19 cellular contexts compared by ENCODE assay signal in the genomic region with DNA sequence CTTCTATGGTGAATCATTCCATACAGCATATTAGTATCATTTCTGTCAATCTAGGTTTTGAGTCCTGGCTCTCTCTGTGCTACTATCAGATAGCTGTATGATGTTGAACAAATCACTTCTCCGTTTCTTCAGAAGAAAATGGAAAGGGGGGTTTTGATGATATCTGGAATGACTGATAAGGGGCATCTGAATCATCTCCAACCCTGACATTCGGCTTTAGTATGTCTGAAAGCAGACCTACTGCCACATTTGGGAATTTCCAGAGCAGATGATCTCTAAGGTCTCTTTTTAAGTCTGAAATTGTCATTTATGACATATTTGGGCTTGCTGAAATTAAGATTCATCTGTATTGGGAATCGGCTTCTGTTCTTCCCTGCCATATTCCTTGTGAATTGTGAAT. TPM values are rescaled to one million over a fixed set of nuclear protein-coding genes. Genes with fewer than 3 reads are reported as not detected.
DNase-seq lines count a peak whose midpoint lies in the region; ATAC-seq lines count a peak whose summit lies in the region.
"Had no signal": no experiment of that assay in that cellular context is flagged by ENCODE, and none has a peak within 500 bp of the region (broad histone marks: within the 10 kb centered on the region; RNA-seq: fewer than 3 reads in every experiment).

No MANE protein-coding gene starts in this region.

- peak; percentile 72 to 80 for ATAC-seq in activated T-cell treated with anti-CD3 and anti-CD28 coated beads, Interleukin-2, amount 50 U/mL, for 72 hours (replicated peaks in 1 of 2)
- ATAC-seq in stimulated activated naive CD8-positive, alpha-beta T cell treated with anti-CD3 and anti-CD28 coated beads, Interleukin-15, Interleukin-2, amounts not matched to agents 100 U/mL and 50 U/mL, for 24 hours = peak; percentile 85

- peak; percentile 14 for DNase-seq in T-helper 2 cell treated with Interferon-gamma antibody and Interleukin-4, amounts not matched to agents 5 μg/mL and 100 μg/mL, for 36 hours (ENCODE audit: low spot score)
- DNase-seq in T-helper 2 cell (no peak), activated T-cell treated with anti-CD3 and anti-CD28 coated beads for 4 hours (no peak), AG08396 (ENCODE audit: low spot score) (no peak)
- no peak for DNase-seq in activated T-cell treated with anti-CD3 and anti-CD28 coated beads, Interleukin-2, amount 50 U/mL, for 72 hours
- no peak for DNase-seq in activated naive CD8-positive, alpha-beta T cell treated with anti-CD3 and anti-CD28 coated beads for 36 hours
- no peak for DNase-seq in stimulated activated naive CD8-positive, alpha-beta T cell treated with anti-CD3 and anti-CD28 coated beads, Interleukin-15, Interleukin-2, amounts not matched to agents 100 U/mL and 50 U/mL, for 24 hours
- no peak for DNase-seq in effector CD8-positive, alpha-beta T cell (lab: John Stamatoyannopoulos, UW)
- DNase-seq: 8988T, DMS79 treated with DMSO at 0.1 percent for 48 hours, HFFc6, MV-4-11, NCI-H187, NCI-H2107, NCI-H2227 treated with DMSO at 0.1 percent for 48 hours, NCI-H524, NCI-H82, OCI-M1 had no signal

- peaks cover 16% of the 10 kb centered on the region for H3K4me1 Mint-ChIP-seq in T-helper 2 cell treated with Interferon-gamma antibody and Interleukin-4, amounts not matched to agents 5 μg/mL and 100 μg/mL, for 36 hours (ENCODE audit: low read depth)
- peaks cover 41% of the 10 kb centered on the region for H3K4me1 Mint-ChIP-seq in activated T-cell treated with anti-CD3 and anti-CD28 coated beads, Interleukin-2, amount 50 U/mL, for 72 hours (ENCODE audit: low read depth)
- H3K4me1 Mint-ChIP-seq in activated naive CD8-positive, alpha-beta T cell treated with anti-CD3 and anti-CD28 coated beads for 36 hours = peaks cover 27% of the 10 kb centered on the region

- no peak overlapping the region for H3K27ac Mint-ChIP-seq in T-helper 2 cell treated with Interferon-gamma antibody and Interleukin-4, amounts not matched to agents 5 μg/mL and 100 μg/mL, for 36 hours
- peak overlapping the region; percentile 7 for H3K27ac Mint-ChIP-seq in activated T-cell treated with anti-CD3 and anti-CD28 coated beads, Interleukin-2, amount 50 U/mL, for 72 hours
- peak overlapping the region; percentile 52 for H3K27ac Mint-ChIP-seq in activated naive CD8-positive, alpha-beta T cell treated with anti-CD3 and anti-CD28 coated beads for 36 hours
- H3K27ac Mint-ChIP-seq: B cell, HFFc6 had no signal

- H3K36me3 Mint-ChIP-seq in T-helper 2 cell treated with Interferon-gamma antibody and Interleukin-4, amounts not matched to agents 5 μg/mL and 100 μg/mL, for 36 hours (ENCODE audit: low read depth) = peaks cover 22% of the 10 kb centered on the region
- H3K36me3 Mint-ChIP-seq in activated T-cell treated with anti-CD3 and anti-CD28 coated beads, Interleukin-2, amount 50 U/mL, for 72 hours (ENCODE audit: insufficient read depth in 2 of 2) = peaks cover 17 to 34% of the 10 kb centered on the region in 2 donors
- H3K36me3 Mint-ChIP-seq in activated naive CD8-positive, alpha-beta T cell treated with anti-CD3 and anti-CD28 coated beads for 36 hours = peaks cover 30% of the 10 kb centered on the region

- H3K4me3 Mint-ChIP-seq in T-helper 2 cell treated with Interferon-gamma antibody and Interleukin-4, amounts not matched to agents 5 μg/mL and 100 μg/mL, for 36 hours = no peak overlapping the region
- peak overlapping the region; percentile 38 for H3K4me3 Mint-ChIP-seq in activated T-cell treated with anti-CD3 and anti-CD28 coated beads, Interleukin-2, amount 50 U/mL, for 72 hours
- no peak overlapping the region for H3K4me3 Mint-ChIP-seq in activated naive CD8-positive, alpha-beta T cell treated with anti-CD3 and anti-CD28 coated beads for 36 hours
- H3K4me3 Mint-ChIP-seq: B cell, HFFc6 had no signal

- H3K27me3 Mint-ChIP-seq in T-helper 2 cell treated with Interferon-gamma antibody and Interleukin-4, amounts not matched to agents 5 μg/mL and 100 μg/mL, for 36 hours (ENCODE audit: low read depth) = no peaks in the 10 kb centered on the region
- no peaks in the 10 kb centered on the region for H3K27me3 Mint-ChIP-seq in activated T-cell treated with anti-CD3 and anti-CD28 coated beads, Interleukin-2, amount 50 U/mL, for 72 hours (ENCODE audit: low read depth)
- no peaks in the 10 kb centered on the region for H3K27me3 Mint-ChIP-seq in activated naive CD8-positive, alpha-beta T cell treated with anti-CD3 and anti-CD28 coated beads for 36 hours
- H3K27me3 Mint-ChIP-seq: B cell had no signal

- peaks cover 8% of the 10 kb centered on the region for H3K9me3 Mint-ChIP-seq in T-helper 2 cell treated with Interferon-gamma antibody and Interleukin-4, amounts not matched to agents 5 μg/mL and 100 μg/mL, for 36 hours
- H3K9me3 Mint-ChIP-seq in activated T-cell treated with anti-CD3 and anti-CD28 coated beads, Interleukin-2, amount 50 U/mL, for 72 hours = peaks cover 0 to 11% of the 10 kb centered on the region in 2 donors
- no peaks in the 10 kb centered on the region for H3K9me3 Mint-ChIP-seq in activated naive CD8-positive, alpha-beta T cell treated with anti-CD3 and anti-CD28 coated beads for 36 hours
- H3K9me3 Mint-ChIP-seq: HFFc6 had no signal

RNA-seq across cellular contexts. Expression of a gene that starts 10.1 kb away (rescaled TPM):
- 100 to 1,000 TPM; 122 to 134 TPM for total RNA-seq in activated T-cell treated with anti-CD3 and anti-CD28 coated beads, Interleukin-2, amount 50 U/mL, for 72 hours
- total RNA-seq in activated naive CD8-positive, alpha-beta T cell treated with anti-CD3 and anti-CD28 coated beads for 36 hours = 100 to 1,000 TPM; 134 to 141 TPM

RNA-seq across cellular contexts. Expression of a gene that starts 19.0 kb away (rescaled TPM):
- total RNA-seq in activated T-cell treated with anti-CD3 and anti-CD28 coated beads, Interleukin-2, amount 50 U/mL, for 72 hours = 10 to 100 TPM; 30.2 to 39.7 TPM
- total RNA-seq in activated naive CD8-positive, alpha-beta T cell treated with anti-CD3 and anti-CD28 coated beads for 36 hours = 10 to 100 TPM; 37.1 to 41.6 TPM

RNA-seq across cellular contexts. Expression of a gene that starts 23.3 kb away (rescaled TPM):
- total RNA-seq in activated T-cell treated with anti-CD3 and anti-CD28 coated beads, Interleukin-2, amount 50 U/mL, for 72 hours = 100 to 1,000 TPM; 119 to 154 TPM
- 10 to 100 TPM; 23.3 to 25.1 TPM for total RNA-seq in activated naive CD8-positive, alpha-beta T cell treated with anti-CD3 and anti-CD28 coated beads for 36 hours

RNA-seq across cellular contexts. Expression of a gene that starts 29.5 kb away (rescaled TPM):
- total RNA-seq in activated T-cell treated with anti-CD3 and anti-CD28 coated beads, Interleukin-2, amount 50 U/mL, for 72 hours = 100 to 1,000 TPM; 117 to 188 TPM
- 10 to 100 TPM; 64.8 to 67.7 TPM for total RNA-seq in activated naive CD8-positive, alpha-beta T cell treated with anti-CD3 and anti-CD28 coated beads for 36 hours
- total RNA-seq: B cell had no signal

RNA-seq across cellular contexts. Expression of a gene that starts 42.2 kb away (rescaled TPM):
- under 1 TPM; 0.58 to 0.76 TPM for total RNA-seq in activated T-cell treated with anti-CD3 and anti-CD28 coated beads, Interleukin-2, amount 50 U/mL, for 72 hours
- under 1 TPM in 1 of 2 experiments, not detected in 1; 0.37 TPM for total RNA-seq in activated naive CD8-positive, alpha-beta T cell treated with anti-CD3 and anti-CD28 coated beads for 36 hours

Comparison
In these comparisons a context has a peak if more than half of its experiments do, and no peak if none do; other contexts are left out.
1. H3K4me3 Mint-ChIP-seq: peak in activated T-cell treated with anti-CD3 and anti-CD28 coated beads, Interleukin-2, amount 50 U/mL, for 72 hours (2 of 2); none in T-helper 2 cell treated with Interferon-gamma antibody and Interleukin-4, amounts not matched to agents 5 μg/mL and 100 μg/mL, for 36 hours (single experiment) and activated naive CD8-positive, alpha-beta T cell treated with anti-CD3 and anti-CD28 coated beads for 36 hours (single experiment).
2. RNA of a gene that starts 23.3 kb away (total RNA-seq): 119 to 154 TPM in activated T-cell treated with anti-CD3 and anti-CD28 coated beads, Interleukin-2, amount 50 U/mL, for 72 hours; 23.3 to 25.1 TPM in activated naive CD8-positive, alpha-beta T cell treated with anti-CD3 and anti-CD28 coated beads for 36 hours; every median in the first group is over 4 times any median in the second.